In the genomic region with DNA sequence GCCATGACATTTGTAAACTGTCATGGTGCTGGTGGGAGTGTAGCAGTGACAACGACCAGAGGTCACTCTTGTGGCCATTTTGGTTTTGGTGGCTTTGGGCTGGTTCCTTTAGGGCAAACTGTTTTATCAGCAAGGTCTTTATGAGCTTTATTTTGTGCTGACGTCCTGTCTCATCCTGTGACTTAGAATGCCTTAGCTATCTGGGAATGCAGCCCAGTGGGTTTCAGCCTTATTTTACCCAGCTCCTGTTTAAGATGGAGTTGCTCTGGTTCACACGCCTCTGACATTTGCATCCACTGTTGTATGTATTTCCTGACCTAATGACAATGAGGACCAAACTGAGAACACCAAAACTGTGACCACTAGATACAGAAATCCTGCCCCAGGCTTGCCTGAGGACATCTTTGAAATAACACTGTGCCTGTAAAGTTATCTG, we compare ENCODE assay signal across 14 cellular contexts. TPM values are rescaled to one million over a fixed set of nuclear protein-coding genes. Genes with fewer than 3 reads are reported as not detected.
A peak's percentile ranks its signal among the peaks of the same experiment; 100 is the strongest.
DNase-seq lines count a peak whose midpoint lies in the region.
"Had no signal": no experiment of that assay in that cellular context is flagged by ENCODE, and none has a peak within 500 bp of the region (broad histone marks: within the 10 kb centered on the region; RNA-seq: fewer than 3 reads in every experiment).

No MANE protein-coding gene starts in this region.

- no peak overlapping the region for H3K4me3 Mint-ChIP-seq in activated T-helper 2 cell treated with anti-CD3 and anti-CD28 coated beads, Interferon-gamma antibody, Interleukin-2, Interleukin-4, amounts not matched to agents 10 μg/mL and 5 μg/mL and 100 μg/mL, durations not matched to agents 14 hours and 24 hours and 36 hours (ENCODE audit: low read depth)

- no peak overlapping the region for H2BK15ac ChIP-seq in mesenchymal stem cell (ENCODE audit: low read depth, poor library complexity, severe bottlenecking)

- peak overlapping the region in 1 of 2 experiments; percentile 12 for H3K18ac ChIP-seq in mesenchymal stem cell (ENCODE audit: low read depth in 1 of 2, low read length in 2 of 2)

- peaks cover 13% of the 10 kb centered on the region for H3K79me1 ChIP-seq in mesenchymal stem cell (replicated peaks; ENCODE audit: low read length, poor library complexity, severe bottlenecking)

- H2AFZ ChIP-seq in ACC112 (ENCODE audit: low read length, unreplicated experiment) = no peak overlapping the region
- H2AFZ ChIP-seq in mesenchymal stem cell (ENCODE audit: low read depth, low read length) = no peak overlapping the region

- peaks cover 67% of the 10 kb centered on the region for H3K36me3 Mint-ChIP-seq in activated T-helper 2 cell treated with anti-CD3 and anti-CD28 coated beads, Interferon-gamma antibody, Interleukin-2, Interleukin-4, amounts not matched to agents 10 μg/mL and 5 μg/mL and 100 μg/mL, durations not matched to agents 14 hours and 24 hours and 36 hours (ENCODE audit: low read depth)

- peak overlapping the region; percentile 1 for H3K27ac Mint-ChIP-seq in activated T-helper 2 cell treated with anti-CD3 and anti-CD28 coated beads, Interferon-gamma antibody, Interleukin-2, Interleukin-4, amounts not matched to agents 10 μg/mL and 5 μg/mL and 100 μg/mL, durations not matched to agents 14 hours and 24 hours and 36 hours

- H3K9me3 ChIP-seq in mesenchymal stem cell (ENCODE audit: control insufficient read depth, low read length) = no peaks in the 10 kb centered on the region
- H3K9me3 ChIP-seq: breast epithelium, gastroesophageal sphincter, SK-N-SH, upper lobe of left lung had no signal

- H3K9me3 Mint-ChIP-seq in activated T-helper 2 cell treated with anti-CD3 and anti-CD28 coated beads, Interferon-gamma antibody, Interleukin-2, Interleukin-4, amounts not matched to agents 10 μg/mL and 5 μg/mL and 100 μg/mL, durations not matched to agents 14 hours and 24 hours and 36 hours = no peaks in the 10 kb centered on the region
- H3K9me3 Mint-ChIP-seq: activated T-helper 1 cell treated with anti-CD3 and anti-CD28 coated beads, Interleukin-12 subunit alpha, Interleukin-12 subunit beta, Interleukin-2, Interleukin-4 antibody, amounts not matched to agents 30 ng/mL and 10 ng/mL and 1 ng/mL, durations not matched to agents 14 hours and 24 hours and 36 hours had no signal

- 93% methylated on average over 3 of the region's 3 CpGs for WGBS in mesenchymal stem cell

- H3K4ac ChIP-seq in mesenchymal stem cell (ENCODE audit: low read depth in 1 of 2, low read length in 2 of 2) = no peak overlapping the region

- no peak overlapping the region for H4K8ac ChIP-seq in mesenchymal stem cell (ENCODE audit: low read length)

- H2BK12ac ChIP-seq in mesenchymal stem cell (ENCODE audit: low read length in 2 of 2) = no peak overlapping the region

- peak overlapping the region; percentile 49 for H3K9ac ChIP-seq in mesenchymal stem cell (ENCODE audit: low read length)
- H3K9ac ChIP-seq: SK-N-SH had no signal

- H3K4me1 Mint-ChIP-seq in activated T-helper 2 cell treated with anti-CD3 and anti-CD28 coated beads, Interferon-gamma antibody, Interleukin-2, Interleukin-4, amounts not matched to agents 10 μg/mL and 5 μg/mL and 100 μg/mL, durations not matched to agents 14 hours and 24 hours and 36 hours (ENCODE audit: low read depth) = peaks cover 57% of the 10 kb centered on the region

- H3K4me3 ChIP-seq in ACC112 (ENCODE audit: low read depth, low read length) (peak overlapping the region; percentile 34; the same call in 1 of the 2 replicates), mesenchymal stem cell (ENCODE audit: insufficient read depth in 1 of 2, low read depth in 1 of 2, low read length in 2 of 2) (peak overlapping the region in 1 of 2 experiments; percentile 55)
- H3K4me3 ChIP-seq: breast epithelium, gastroesophageal sphincter, upper lobe of left lung had no signal

- H3K36me3 ChIP-seq in ACC112 (ENCODE audit: insufficient read depth, low read length) = no peaks in the 10 kb centered on the region
- H3K36me3 ChIP-seq in mesenchymal stem cell (ENCODE audit: control insufficient read depth in 1 of 2, insufficient read depth in 2 of 2, low read depth in 1 of 2, low read length in 2 of 2) = peaks cover 0 to 10% of the 10 kb centered on the region in 2 experiments
- H3K36me3 ChIP-seq: breast epithelium had no signal

- H3K27me3 Mint-ChIP-seq in activated T-helper 2 cell treated with anti-CD3 and anti-CD28 coated beads, Interferon-gamma antibody, Interleukin-2, Interleukin-4, amounts not matched to agents 10 μg/mL and 5 μg/mL and 100 μg/mL, durations not matched to agents 14 hours and 24 hours and 36 hours (ENCODE audit: low read depth) = no peaks in the 10 kb centered on the region

- no peak overlapping the region for H4K91ac ChIP-seq in mesenchymal stem cell (ENCODE audit: low read length)

- H3K23ac ChIP-seq in mesenchymal stem cell (ENCODE audit: low read length in 2 of 2) = no peak overlapping the region

- intact Hi-C loops in activated T-helper 2 cell treated with anti-CD3 and anti-CD28 coated beads, Interferon-gamma antibody, Interleukin-2, Interleukin-4, amounts not matched to agents 10 μg/mL and 5 μg/mL and 100 μg/mL, durations not matched to agents 14 hours and 24 hours and 36 hours (cut with micrococcal nuclease) = no loop called here

- no peak overlapping the region for H3K14ac ChIP-seq in mesenchymal stem cell (ENCODE audit: low read length in 2 of 2)

- H3K4me1 ChIP-seq in ACC112 (ENCODE audit: control insufficient read depth, insufficient read depth, low read length, unreplicated experiment) = peaks cover 26% of the 10 kb centered on the region
- peaks cover 3% of the 10 kb centered on the region for H3K4me1 ChIP-seq in mesenchymal stem cell (ENCODE audit: control insufficient read depth, insufficient read depth, low read depth, low read length)
- H3K4me1 ChIP-seq: breast epithelium had no signal

- peaks cover 25% of the 10 kb centered on the region for H3K79me2 ChIP-seq in ACC112 (ENCODE audit: control insufficient read depth, insufficient read depth, low read length, unreplicated experiment)

- no peak overlapping the region for H2BK5ac ChIP-seq in mesenchymal stem cell (ENCODE audit: low read depth, low read length, poor library complexity, severe bottlenecking)

- H3K4me2 ChIP-seq in mesenchymal stem cell (ENCODE audit: low read length, poor library complexity, severe bottlenecking) = no peak overlapping the region
- H3K4me2 ChIP-seq: SK-N-SH had no signal

- no peaks in the 10 kb centered on the region for H3K27me3 ChIP-seq in ACC112 (ENCODE audit: insufficient read depth, low read length)
- no peaks in the 10 kb centered on the region for H3K27me3 ChIP-seq in mesenchymal stem cell (ENCODE audit: control insufficient read depth in 1 of 2, insufficient read depth in 1 of 2, low read length in 2 of 2)
- H3K27me3 ChIP-seq: breast epithelium, gastroesophageal sphincter, upper lobe of left lung had no signal

- DNase-seq in EH (ENCODE audit: low read depth) = peak; percentile 38
- no peak for DNase-seq in activated T-helper 2 cell treated with anti-CD3 and anti-CD28 coated beads, Interferon-gamma antibody, Interleukin-2, Interleukin-4, amounts not matched to agents 10 μg/mL and 5 μg/mL and 100 μg/mL, durations not matched to agents 14 hours and 24 hours and 36 hours (ENCODE audit: low spot score)
- DNase-seq in mesenchymal stem cell = no peak
- no peak for DNase-seq in mesenteric fat pad (ENCODE audit: low spot score)
- no peak for DNase-seq in NCI-H524 treated with DMSO at 0.1 percent for 48 hours (lab: John Stamatoyannopoulos, UW)
- no peak for DNase-seq in stimulated activated CD4-positive, alpha-beta T cell treated with anti-CD3 and anti-CD28 coated beads, Interleukin-4, amount 100 ng/mL, for 1 hour
- DNase-seq in NCI-H2029 (lab: John Stamatoyannopoulos, UW) = no peak
- DNase-seq: effector memory CD4-positive, alpha-beta T cell; SK-N-SH; upper lobe of left lung had no signal

- H2BK120ac ChIP-seq in mesenchymal stem cell (ENCODE audit: low read depth, low read length) = no peak overlapping the region

- H3K27ac ChIP-seq in ACC112 (ENCODE audit: low read depth, low read length) (no peak overlapping the region), mesenchymal stem cell (ENCODE audit: low read length, poor library complexity, severe bottlenecking) (no peak overlapping the region)
- H3K27ac ChIP-seq: breast epithelium, gastroesophageal sphincter had no signal

- H2AK5ac ChIP-seq in mesenchymal stem cell (ENCODE audit: low read length, severe bottlenecking) = no peak overlapping the region

RNA-seq across cellular contexts. Expression of a gene that starts 37.6 kb away (rescaled TPM):
- 214 TPM in 2 replicates for total RNA-seq in activated T-helper 2 cell treated with anti-CD3 and anti-CD28 coated beads, Interferon-gamma antibody, Interleukin-2, Interleukin-4, amounts not matched to agents 10 μg/mL and 5 μg/mL and 100 μg/mL, durations not matched to agents 14 hours and 24 hours and 36 hours
- polyA plus RNA-seq in mesenchymal stem cell (2013, experiment 1 of 2) = 63.1 TPM
- 60.0 TPM for polyA plus RNA-seq in mesenchymal stem cell (2013, experiment 2 of 2)
- total RNA-seq in mesenteric fat pad = 46.8 TPM

RNA-seq across cellular contexts. Expression of a gene that starts 50.4 kb away (rescaled TPM):
- 9.5 and 9.8 TPM in 2 replicates for total RNA-seq in activated T-helper 2 cell treated with anti-CD3 and anti-CD28 coated beads, Interferon-gamma antibody, Interleukin-2, Interleukin-4, amounts not matched to agents 10 μg/mL and 5 μg/mL and 100 μg/mL, durations not matched to agents 14 hours and 24 hours and 36 hours
- polyA plus RNA-seq in mesenchymal stem cell (2013, experiment 1 of 2) = 18.6 TPM
- polyA plus RNA-seq in mesenchymal stem cell (2013, experiment 2 of 2) = 17.5 TPM
- 25.0 TPM for total RNA-seq in mesenteric fat pad
